11 cellular contexts compared by ENCODE assay signal in the genomic region with DNA sequence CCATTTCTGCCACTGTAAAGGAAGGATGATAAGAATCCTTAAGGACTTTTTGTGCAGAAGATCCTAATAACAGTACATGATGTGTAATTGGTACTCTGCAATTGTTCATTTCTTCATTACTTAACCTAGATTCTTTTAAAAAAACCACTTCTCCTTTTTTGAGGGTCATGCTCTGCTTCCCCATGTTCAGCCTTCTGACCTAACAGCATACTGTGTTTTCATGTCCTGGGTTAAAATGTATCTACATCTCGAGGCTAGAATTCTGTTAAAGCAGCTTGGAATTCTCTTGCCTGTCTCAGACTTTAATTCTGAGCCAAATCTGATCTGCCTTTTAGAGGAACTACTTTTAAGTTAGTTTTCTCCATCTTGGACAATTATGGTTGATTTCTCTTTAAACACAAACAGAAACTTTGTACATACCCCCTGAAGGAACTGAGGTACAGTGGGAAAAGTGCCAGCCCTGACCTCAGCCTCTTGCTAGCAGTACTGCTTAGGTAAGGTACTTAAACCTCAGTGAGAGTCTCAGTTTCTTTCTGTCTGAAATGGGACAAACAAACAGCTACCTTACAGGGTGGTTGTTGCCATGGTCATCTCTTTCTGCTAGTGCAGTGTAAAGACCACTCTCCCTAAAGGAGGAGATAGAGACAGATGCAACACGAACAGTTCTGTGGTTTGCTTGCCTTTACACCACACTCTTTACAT.
DNase-seq lines count a peak whose midpoint lies in the region; ATAC-seq, FAIRE-seq and TF ChIP-seq lines count a peak whose summit lies in the region.
"Had no signal": no experiment of that assay in that cellular context is flagged by ENCODE, and none has a peak within 500 bp of the region (broad histone marks: within the 10 kb centered on the region; RNA-seq: fewer than 3 reads in every experiment).

No MANE protein-coding gene starts in this region.

- FAIRE-seq in frontal cortex (lab: Jason Lieb, UNC): no peak

- H3K9me3 Mint-ChIP-seq in T-cell: peaks cover 0 to 4% (median 0%) of the 10 kb centered on the region in 3 donors

- in situ Hi-C loops in HAP-1 (cut with MboI; ENCODE audit: low sequenced_read_pairs): no loop called here

- H3K4me3 ChIP-seq in choroid plexus epithelial cell (ENCODE audit: low read depth, low read length) (no peak overlapping the region), HAP-1 (no peak overlapping the region)

- DNase-seq in choroid plexus epithelial cell (ENCODE audit: low read depth) (peak; percentile 66), frontal cortex (ENCODE audit: low spot score in 2 of 2) (no peak), T-cell (no peak), HAP-1 (ENCODE audit: low spot score in 2 of 2) (no peak), SW480 (ENCODE audit: low spot score) (no peak)
- DNase-seq: activated CD8-positive, alpha-beta memory T cell treated with anti-CD3 and anti-CD28 coated beads, Interleukin-2, amount 10 ng/mL, durations not matched to agents 7 days and 5 days; cortex of kidney; PC-3 had no signal

- peaks cover 3% of the 10 kb centered on the region; the same call in 1 of the 2 replicates for H3K27me3 ChIP-seq in HAP-1 (ENCODE audit: low read depth)

- no peak for TF ChIP-seq POLR2A in GM18505 (IDR thresholded peaks at IDR 0.05; ENCODE audit: borderline replicate concordance, extremely low read depth, insufficient read depth, insufficient read length)

- H3K4me3 Mint-ChIP-seq in T-cell: no peak overlapping the region
- H3K4me3 Mint-ChIP-seq: activated CD8-positive, alpha-beta memory T cell treated with anti-CD3 and anti-CD28 coated beads, Interleukin-2, amount 10 ng/mL, durations not matched to agents 7 days and 5 days had no signal

- no peak for TF ChIP-seq CTCF in choroid plexus epithelial cell (conservative IDR thresholded peaks at IDR 0.05; ENCODE audit: low read depth, low read length)

- H3K9me3 ChIP-seq in HAP-1: no peaks in the 10 kb centered on the region

- no peak overlapping the region for H3K27ac Mint-ChIP-seq in T-cell
- H3K27ac Mint-ChIP-seq: activated CD8-positive, alpha-beta memory T cell treated with anti-CD3 and anti-CD28 coated beads, Interleukin-2, amount 10 ng/mL, durations not matched to agents 7 days and 5 days had no signal

- peak; percentile 93 for ATAC-seq in GM18505 (IDR thresholded peaks at IDR 0.05; ENCODE audit: unreplicated experiment)
- ATAC-seq in GM21723 (IDR thresholded peaks at IDR 0.05; ENCODE audit: unreplicated experiment): peak; percentile 92
- peak; percentile 89 for ATAC-seq in HG03460 (IDR thresholded peaks at IDR 0.05; ENCODE audit: unreplicated experiment)
- ATAC-seq in T-cell (replicated peaks in 1 of 4): no peak
- ATAC-seq: activated CD8-positive, alpha-beta memory T cell treated with anti-CD3 and anti-CD28 coated beads, Interleukin-2, amount 10 ng/mL, durations not matched to agents 7 days and 5 days; PC-3 had no signal

- POLR2A ChIA-PET in T-cell (lab: Charles Lee): no interaction called here

- H3K4me1 ChIP-seq in HAP-1: no peaks in the 10 kb centered on the region

- CTCF ChIA-PET in T-cell (lab: Charles Lee): no interaction called here

- H3K27me3 Mint-ChIP-seq in T-cell: peaks cover 14 to 24% of the 10 kb centered on the region in 2 donors

- no peaks in the 10 kb centered on the region for H3K36me3 ChIP-seq in HAP-1 (replicated peaks)

- no peaks in the 10 kb centered on the region for H3K4me1 Mint-ChIP-seq in T-cell
- H3K4me1 Mint-ChIP-seq: activated CD8-positive, alpha-beta memory T cell treated with anti-CD3 and anti-CD28 coated beads, Interleukin-2, amount 10 ng/mL, durations not matched to agents 7 days and 5 days had no signal

- no peaks in the 10 kb centered on the region for H3K36me3 Mint-ChIP-seq in T-cell
- H3K36me3 Mint-ChIP-seq: activated CD8-positive, alpha-beta memory T cell treated with anti-CD3 and anti-CD28 coated beads, Interleukin-2, amount 10 ng/mL, durations not matched to agents 7 days and 5 days had no signal

Comparison
In these comparisons a context has a peak if more than half of its experiments do, and no peak if none do; other contexts are left out.
1. ATAC-seq: peak in GM18505 (single experiment), GM21723 (single experiment) and HG03460 (single experiment); none in T-cell (0 of 4).